Comparison of ENCODE assay signal across 24 cellular contexts in the genomic region with DNA sequence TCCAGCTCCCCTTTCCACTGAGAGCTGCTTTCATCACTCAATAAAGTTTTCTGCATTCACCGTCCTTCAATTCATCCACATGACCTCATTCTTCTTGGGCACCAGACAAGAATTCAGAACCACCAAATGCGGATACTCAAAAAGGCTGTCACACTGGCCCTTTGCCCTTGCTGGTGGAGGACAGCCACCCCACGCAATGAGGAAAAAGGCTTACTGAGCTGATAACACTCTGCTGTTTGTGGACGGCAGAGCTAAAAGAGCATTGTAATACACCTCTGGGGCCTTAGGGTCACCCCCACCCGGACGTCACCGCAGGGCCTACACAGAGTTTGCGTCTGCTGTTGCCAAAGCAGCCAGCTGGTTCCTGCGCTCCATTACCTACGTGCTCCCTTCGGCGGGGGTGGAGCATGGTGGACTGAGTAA. TPM values are rescaled to one million over a fixed set of nuclear protein-coding genes. Genes with fewer than 3 reads are reported as not detected.
"Had no signal": no experiment of that assay in that cellular context is flagged by ENCODE, and none has a peak within 500 bp of the region (broad histone marks: within the 10 kb centered on the region; RNA-seq: fewer than 3 reads in every experiment).

No MANE protein-coding gene starts in this region.

- H3K9me3 Mint-ChIP-seq: activated naive CD4-positive, alpha-beta T cell treated with anti-CD3 and anti-CD28 coated beads, Interleukin-2, amount 50 U/mL, for 72 hours; activated T-cell treated with anti-CD3 and anti-CD28 coated beads, Interleukin-2, amount 50 U/mL, for 72 hours; natural killer cell; stimulated activated naive CD8-positive, alpha-beta T cell treated with anti-CD3 and anti-CD28 coated beads, Interleukin-15, Interleukin-2, amounts not matched to agents 100 ng/mL and 50 ng/mL, for 24 hours had no signal

- H3K4me1 Mint-ChIP-seq: activated CD4-positive, alpha-beta T cell treated with anti-CD3 and anti-CD28 coated beads for 36 hours; natural killer cell; stimulated activated effector memory CD8-positive, alpha-beta T cell treated with anti-CD3 and anti-CD28 coated beads, Interleukin-12 subunit alpha, Interleukin-12 subunit beta, amount 100 ng/mL, for 72 hours had no signal

- H3K4me1 ChIP-seq: esophagus muscularis mucosa, lower lobe of right lung, uterus had no signal

- H3K4me3 ChIP-seq: esophagus muscularis mucosa, lower lobe of right lung, neural progenitor cell, thoracic aorta, uterus had no signal

- H3K36me3 ChIP-seq: esophagus muscularis mucosa, lower lobe of right lung, neural progenitor cell, thoracic aorta, uterus had no signal

- H3K4me3 Mint-ChIP-seq: activated CD4-positive, alpha-beta T cell treated with anti-CD3 and anti-CD28 coated beads for 36 hours; activated T-cell treated with anti-CD3 and anti-CD28 coated beads, Interleukin-2, amount 50 U/mL, for 72 hours; natural killer cell; neural progenitor cell; stimulated activated effector memory CD8-positive, alpha-beta T cell treated with anti-CD3 and anti-CD28 coated beads, Interleukin-12 subunit alpha, Interleukin-12 subunit beta, amount 100 ng/mL, for 72 hours; stimulated activated naive CD8-positive, alpha-beta T cell treated with anti-CD3 and anti-CD28 coated beads, Interleukin-15, Interleukin-2, amounts not matched to agents 100 ng/mL and 50 ng/mL, for 24 hours had no signal

- H3K27ac Mint-ChIP-seq: activated CD4-positive, alpha-beta T cell treated with anti-CD3 and anti-CD28 coated beads for 36 hours; activated naive CD4-positive, alpha-beta T cell treated with anti-CD3 and anti-CD28 coated beads, Interleukin-2, amount 50 U/mL, for 72 hours; activated T-cell treated with anti-CD3 and anti-CD28 coated beads, Interleukin-2, amount 50 U/mL, for 72 hours; natural killer cell; stimulated activated effector memory CD8-positive, alpha-beta T cell treated with anti-CD3 and anti-CD28 coated beads, Interleukin-12 subunit alpha, Interleukin-12 subunit beta, amount 100 ng/mL, for 72 hours; stimulated activated naive CD8-positive, alpha-beta T cell treated with anti-CD3 and anti-CD28 coated beads, Interleukin-15, Interleukin-2, amounts not matched to agents 100 ng/mL and 50 ng/mL, for 24 hours had no signal

- ATAC-seq: activated CD4-positive, alpha-beta T cell treated with anti-CD3 and anti-CD28 coated beads for 36 hours; activated naive CD4-positive, alpha-beta T cell treated with anti-CD3 and anti-CD28 coated beads, Interleukin-2, amount 50 U/mL, for 72 hours; activated T-cell treated with anti-CD3 and anti-CD28 coated beads, Interleukin-2, amount 50 U/mL, for 72 hours; left colon; lower lobe of right lung; natural killer cell; sciatic nerve; stimulated activated effector memory CD8-positive, alpha-beta T cell treated with anti-CD3 and anti-CD28 coated beads, Interleukin-12 subunit alpha, Interleukin-12 subunit beta, amount 100 ng/mL, for 72 hours had no signal

- H3K27ac ChIP-seq: esophagus muscularis mucosa, lower lobe of right lung, neural progenitor cell, thoracic aorta, uterus had no signal

- DNase-seq: activated CD4-positive, alpha-beta T cell treated with anti-CD3 and anti-CD28 coated beads for 36 hours; activated CD4-positive, CD25-positive, alpha-beta regulatory T cell; activated naive CD4-positive, alpha-beta T cell; activated T-cell treated with anti-CD3 and anti-CD28 coated beads for 4 hours; activated T-cell treated with anti-CD3 and anti-CD28 coated beads, Interleukin-2, amount 50 U/mL, for 72 hours; dermis blood vessel endothelial cell; effector CD4-positive, alpha-beta T cell; hippocampal formation; left colon; lower lobe of right lung; mesendoderm; natural killer cell; small intestine; stimulated activated CD4-positive, alpha-beta T cell treated with anti-CD3 and anti-CD28 coated beads, Interleukin-4, amount 100 ng/mL, for 24 hours; trophoblast cell; uterus had no signal

- H3K36me3 Mint-ChIP-seq: activated naive CD4-positive, alpha-beta T cell treated with anti-CD3 and anti-CD28 coated beads, Interleukin-2, amount 50 U/mL, for 72 hours; natural killer cell; stimulated activated effector memory CD8-positive, alpha-beta T cell treated with anti-CD3 and anti-CD28 coated beads, Interleukin-12 subunit alpha, Interleukin-12 subunit beta, amount 100 ng/mL, for 72 hours had no signal

- H3K27me3 ChIP-seq: esophagus muscularis mucosa, neural progenitor cell, uterus had no signal

- H3K9me3 ChIP-seq: esophagus muscularis mucosa, lower lobe of right lung, thoracic aorta, uterus had no signal

- H3K27me3 Mint-ChIP-seq: activated CD4-positive, alpha-beta T cell treated with anti-CD3 and anti-CD28 coated beads for 36 hours; stimulated activated naive CD8-positive, alpha-beta T cell treated with anti-CD3 and anti-CD28 coated beads, Interleukin-15, Interleukin-2, amounts not matched to agents 100 ng/mL and 50 ng/mL, for 24 hours had no signal

RNA-seq across cellular contexts. Expression of gene ZNF608, which starts 51.2 kb away (rescaled TPM):
- total RNA-seq: activated CD4-positive, alpha-beta T cell treated with anti-CD3 and anti-CD28 coated beads for 36 hours; activated naive CD4-positive, alpha-beta T cell treated with anti-CD3 and anti-CD28 coated beads, Interleukin-2, amount 50 U/mL, for 72 hours; T-helper 2 cell treated with Interferon-gamma antibody and Interleukin-4, amounts not matched to agents 100 ng/mL and 5 ng/mL, for 36 hours had no signal
